Comparison of ENCODE assay signal across 1 cellular context in genomic region chr10:79155301-79156081, GRCh38.
A peak's percentile ranks its signal among the peaks of the same experiment; 100 is the strongest.
TF ChIP-seq lines count a peak whose summit lies in the region.

No MANE protein-coding gene starts in this region.

TF ChIP-seq in HepG2, 621 proteins besides CTCF, POLR2A, EP300 and RAD21 (continued from another document):
- TF ChIP-seq ZNF12 (CRISPR knock-in tag; IDR thresholded peaks at IDR 0.05) (no peak), TARDBP (CRISPR knock-in tag; IDR thresholded peaks at IDR 0.05) (no peak), ZNF672 (CRISPR knock-in tag; IDR thresholded peaks at IDR 0.05) (no peak), EEA1 (CRISPR knock-in tag; IDR thresholded peaks at IDR 0.05; ENCODE audit: borderline replicate concordance) (no peak), RBM22 (optimal IDR thresholded peaks at IDR 0.05; ENCODE audit: low read length) (peak; percentile 45), RELA (CRISPR knock-in tag; IDR thresholded peaks at IDR 0.05) (no peak), ZSCAN5A (CRISPR knock-in tag; IDR thresholded peaks at IDR 0.05; ENCODE audit: borderline replicate concordance) (no peak), POLR2AphosphoS5 (IDR thresholded peaks at IDR 0.05; ENCODE audit: low read depth, low read length) (no peak), ZNF501 (CRISPR knock-in tag; IDR thresholded peaks at IDR 0.05) (0 out of 2 replicates have a peak, but pooled peaks have one; percentile 21), ZFP90 (CRISPR knock-in tag; IDR thresholded peaks at IDR 0.05; ENCODE audit: borderline replicate concordance) (no peak), HNRNPL (IDR thresholded peaks at IDR 0.05; ENCODE audit: low read depth, low read length) (peak; percentile 74; the same call in 1 of the 2 replicates), ZNF768 (CRISPR knock-in tag; IDR thresholded peaks at IDR 0.05) (peak; percentile 77; the same call in 1 of the 2 replicates), IRX3 (CRISPR knock-in tag; IDR thresholded peaks at IDR 0.05; ENCODE audit: borderline replicate concordance, low read depth) (no peak), GMEB2 (CRISPR knock-in tag; IDR thresholded peaks at IDR 0.05; ENCODE audit: low read depth) (no peak), MXD4 (CRISPR knock-in tag; IDR thresholded peaks at IDR 0.05) (no peak), KLF16 (CRISPR knock-in tag; IDR thresholded peaks at IDR 0.05) (no peak), NR3C1 (CRISPR knock-in tag; IDR thresholded peaks at IDR 0.05) (no peak), PRDM15 (CRISPR knock-in tag; IDR thresholded peaks at IDR 0.05) (no peak), RFX1 (IDR thresholded peaks at IDR 0.05) (no peak), ZFY (CRISPR knock-in tag; IDR thresholded peaks at IDR 0.05) (0 out of 2 replicates have a peak, but pooled peaks have one; percentile 29), HDAC1 (CRISPR knock-in tag; IDR thresholded peaks at IDR 0.05) (0 out of 2 replicates have a peak, but pooled peaks have one; percentile 18), ZBTB38 (CRISPR knock-in tag; IDR thresholded peaks at IDR 0.05) (0 out of 2 replicates have a peak, but pooled peaks have one; percentile 22), ZNF839 (CRISPR knock-in tag; IDR thresholded peaks at IDR 0.05; ENCODE audit: borderline replicate concordance) (no peak)
